1 cellular context compared by ENCODE assay signal in the genomic region with DNA sequence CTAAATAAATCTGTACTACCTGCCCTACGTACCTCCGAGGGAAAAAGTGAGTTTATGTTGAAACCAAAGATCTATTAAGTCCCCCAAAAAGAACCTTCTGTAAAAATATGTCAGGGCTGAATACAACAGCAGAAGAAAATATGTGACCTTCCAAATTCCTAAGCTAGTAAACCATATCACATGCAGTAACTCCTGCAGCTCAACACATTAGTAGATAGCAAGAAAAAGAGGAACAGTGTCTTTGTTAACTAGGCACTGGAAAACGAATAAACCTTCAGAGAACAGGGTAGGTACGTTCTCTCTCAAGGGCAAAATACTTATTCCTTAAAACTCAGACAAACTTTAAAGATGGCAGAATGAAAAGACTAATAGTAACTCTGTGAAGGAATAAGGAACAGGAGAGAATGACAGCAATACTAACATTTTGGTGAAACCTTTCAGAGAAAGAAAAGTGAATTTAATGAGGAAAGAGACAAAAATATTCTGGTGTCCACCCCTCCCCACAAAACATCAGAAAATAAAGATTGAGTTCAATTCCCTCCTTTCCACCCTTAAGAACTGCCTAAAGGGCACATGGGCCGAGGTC.
TF ChIP-seq lines count a peak whose summit lies in the region.

No MANE protein-coding gene starts in this region.

TF ChIP-seq in GM23338, 12 proteins besides CTCF, POLR2A, EP300 and RAD21 (continued from another document):
- TF ChIP-seq, protein P1, sequence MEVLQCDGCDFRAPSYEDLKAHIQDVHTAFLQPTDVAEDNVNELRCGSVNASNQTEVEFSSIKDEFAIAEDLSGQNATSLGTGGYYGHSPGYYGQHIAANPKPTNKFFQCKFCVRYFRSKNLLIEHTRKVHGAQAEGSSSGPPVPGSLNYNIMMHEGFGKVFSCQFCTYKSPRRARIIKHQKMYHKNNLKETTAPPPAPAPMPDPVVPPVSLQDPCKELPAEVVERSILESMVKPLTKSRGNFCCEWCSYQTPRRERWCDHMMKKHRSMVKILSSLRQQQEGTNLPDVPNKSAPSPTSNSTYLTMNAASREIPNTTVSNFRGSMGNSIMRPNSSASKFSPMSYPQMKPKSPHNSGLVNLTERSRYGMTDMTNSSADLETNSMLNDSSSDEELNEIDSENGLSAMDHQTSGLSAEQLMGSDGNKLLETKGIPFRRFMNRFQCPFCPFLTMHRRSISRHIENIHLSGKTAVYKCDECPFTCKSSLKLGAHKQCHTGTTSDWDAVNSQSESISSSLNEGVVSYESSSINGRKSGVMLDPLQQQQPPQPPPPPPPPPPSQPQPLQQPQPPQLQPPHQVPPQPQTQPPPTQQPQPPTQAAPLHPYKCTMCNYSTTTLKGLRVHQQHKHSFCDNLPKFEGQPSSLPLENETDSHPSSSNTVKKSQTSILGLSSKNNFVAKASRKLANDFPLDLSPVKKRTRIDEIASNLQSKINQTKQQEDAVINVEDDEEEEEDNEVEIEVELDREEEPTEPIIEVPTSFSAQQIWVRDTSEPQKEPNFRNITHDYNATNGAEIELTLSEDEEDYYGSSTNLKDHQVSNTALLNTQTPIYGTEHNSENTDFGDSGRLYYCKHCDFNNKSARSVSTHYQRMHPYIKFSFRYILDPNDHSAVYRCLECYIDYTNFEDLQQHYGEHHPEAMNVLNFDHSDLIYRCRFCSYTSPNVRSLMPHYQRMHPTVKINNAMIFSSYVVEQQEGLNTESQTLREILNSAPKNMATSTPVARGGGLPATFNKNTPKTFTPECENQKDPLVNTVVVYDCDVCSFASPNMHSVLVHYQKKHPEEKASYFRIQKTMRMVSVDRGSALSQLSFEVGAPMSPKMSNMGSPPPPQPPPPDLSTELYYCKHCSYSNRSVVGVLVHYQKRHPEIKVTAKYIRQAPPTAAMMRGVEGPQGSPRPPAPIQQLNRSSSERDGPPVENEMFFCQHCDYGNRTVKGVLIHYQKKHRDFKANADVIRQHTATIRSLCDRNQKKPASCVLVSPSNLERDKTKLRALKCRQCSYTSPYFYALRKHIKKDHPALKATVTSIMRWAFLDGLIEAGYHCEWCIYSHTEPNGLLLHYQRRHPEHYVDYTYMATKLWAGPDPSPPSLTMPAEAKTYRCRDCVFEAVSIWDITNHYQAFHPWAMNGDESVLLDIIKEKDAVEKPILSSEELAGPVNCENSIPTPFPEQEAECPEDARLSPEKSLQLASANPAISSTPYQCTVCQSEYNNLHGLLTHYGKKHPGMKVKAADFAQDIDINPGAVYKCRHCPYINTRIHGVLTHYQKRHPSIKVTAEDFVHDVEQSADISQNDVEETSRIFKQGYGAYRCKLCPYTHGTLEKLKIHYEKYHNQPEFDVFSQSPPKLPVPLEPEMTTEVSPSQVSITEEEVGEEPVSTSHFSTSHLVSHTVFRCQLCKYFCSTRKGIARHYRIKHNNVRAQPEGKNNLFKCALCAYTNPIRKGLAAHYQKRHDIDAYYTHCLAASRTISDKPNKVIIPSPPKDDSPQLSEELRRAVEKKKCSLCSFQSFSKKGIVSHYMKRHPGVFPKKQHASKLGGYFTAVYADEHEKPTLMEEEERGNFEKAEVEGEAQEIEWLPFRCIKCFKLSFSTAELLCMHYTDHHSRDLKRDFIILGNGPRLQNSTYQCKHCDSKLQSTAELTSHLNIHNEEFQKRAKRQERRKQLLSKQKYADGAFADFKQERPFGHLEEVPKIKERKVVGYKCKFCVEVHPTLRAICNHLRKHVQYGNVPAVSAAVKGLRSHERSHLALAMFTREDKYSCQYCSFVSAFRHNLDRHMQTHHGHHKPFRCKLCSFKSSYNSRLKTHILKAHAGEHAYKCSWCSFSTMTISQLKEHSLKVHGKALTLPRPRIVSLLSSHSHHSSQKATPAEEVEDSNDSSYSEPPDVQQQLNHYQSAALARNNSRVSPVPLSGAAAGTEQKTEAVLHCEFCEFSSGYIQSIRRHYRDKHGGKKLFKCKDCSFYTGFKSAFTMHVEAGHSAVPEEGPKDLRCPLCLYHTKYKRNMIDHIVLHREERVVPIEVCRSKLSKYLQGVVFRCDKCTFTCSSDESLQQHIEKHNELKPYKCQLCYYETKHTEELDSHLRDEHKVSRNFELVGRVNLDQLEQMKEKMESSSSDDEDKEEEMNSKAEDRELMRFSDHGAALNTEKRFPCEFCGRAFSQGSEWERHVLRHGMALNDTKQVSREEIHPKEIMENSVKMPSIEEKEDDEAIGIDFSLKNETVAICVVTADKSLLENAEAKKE (CRISPR knock-in tag; IDR thresholded peaks at IDR 0.05): no peak
- TF ChIP-seq CREB1 (CRISPR knock-in tag; IDR thresholded peaks at IDR 0.05; ENCODE audit: low read depth): no peak
- no peak for TF ChIP-seq NANOG (IDR thresholded peaks at IDR 0.05; ENCODE audit: borderline replicate concordance)
- TF ChIP-seq ETS1 (IDR thresholded peaks at IDR 0.05): no peak
- no peak for TF ChIP-seq EZH2phosphoT487 (IDR thresholded peaks at IDR 0.05; ENCODE audit: unreplicated experiment)
